Comparison of ENCODE assay signal across 9 cellular contexts in the genomic region with DNA sequence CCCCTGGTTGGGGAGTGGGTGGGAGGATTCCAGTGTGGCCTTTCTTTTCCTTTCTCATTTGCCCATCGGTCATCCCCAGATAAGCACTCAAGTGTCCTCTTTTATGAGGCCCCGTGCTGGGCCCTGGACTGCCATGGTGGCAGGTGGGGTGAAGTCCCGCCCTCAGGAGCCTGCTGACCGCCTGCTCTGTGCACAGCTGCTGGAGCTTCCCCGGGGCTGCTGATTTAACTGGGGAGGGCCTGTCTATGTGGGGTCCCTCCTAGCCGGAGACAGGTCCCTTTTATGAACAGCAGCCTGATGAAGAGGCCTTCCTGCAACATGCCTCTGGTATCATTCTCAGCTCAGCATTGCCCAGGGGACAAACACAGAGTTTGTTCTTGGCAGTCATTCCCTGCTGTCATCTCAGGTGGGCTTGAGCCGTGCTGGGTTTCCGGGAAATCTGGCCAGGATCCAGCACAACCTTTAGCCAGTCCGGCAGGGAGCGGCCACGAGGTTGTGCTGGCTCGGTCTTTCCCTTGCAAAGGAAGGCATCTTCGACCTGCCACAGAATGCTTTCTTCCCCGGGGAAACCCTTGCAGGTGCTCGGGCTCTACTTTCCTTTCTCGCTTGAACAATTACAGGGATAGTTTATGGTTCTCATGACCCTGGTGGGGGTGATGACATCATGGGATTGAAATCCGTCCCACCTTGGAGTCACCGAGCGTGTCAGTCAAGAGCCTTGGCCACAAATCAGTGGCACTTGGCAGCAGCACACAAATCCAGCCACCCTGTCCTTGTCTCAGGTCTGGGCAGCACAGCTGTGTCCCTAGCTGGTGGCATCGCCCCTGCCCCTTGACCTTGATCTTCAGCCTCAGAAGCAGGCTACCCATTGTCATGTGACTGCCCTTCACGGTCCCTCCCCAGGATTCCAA. TPM values are rescaled to one million over a fixed set of nuclear protein-coding genes. Genes with fewer than 3 reads are reported as not detected.
A peak's percentile ranks its signal among the peaks of the same experiment; 100 is the strongest.
DNase-seq lines count a peak whose midpoint lies in the region; ATAC-seq, FAIRE-seq and TF ChIP-seq lines count a peak whose summit lies in the region.
"Had no signal": no experiment of that assay in that cellular context is flagged by ENCODE, and none has a peak within 500 bp of the region (broad histone marks: within the 10 kb centered on the region; RNA-seq: fewer than 3 reads in every experiment).

No MANE protein-coding gene starts in this region.

- ATAC-seq in GM18517 (IDR thresholded peaks at IDR 0.05; ENCODE audit: unreplicated experiment): no peak
- ATAC-seq: HCT116 had no signal

- no peaks in the 10 kb centered on the region for H3K27me3 ChIP-seq in right atrium auricular region
- no peaks in the 10 kb centered on the region for H3K27me3 ChIP-seq in small intestine (ENCODE audit: control insufficient read depth in 2 of 2, insufficient read depth in 2 of 2, low read length in 2 of 2)

- H3K36me3 ChIP-seq in right atrium auricular region (no peaks in the 10 kb centered on the region), small intestine (ENCODE audit: control insufficient read depth in 2 of 2, insufficient read depth in 2 of 2, low read length in 2 of 2) (no peaks in the 10 kb centered on the region)

- H3K4me1 ChIP-seq in right atrium auricular region (peaks cover 0 to 44% of the 10 kb centered on the region in 2 donors), small intestine (ENCODE audit: control insufficient read depth in 2 of 2, insufficient read depth in 1 of 2, low read depth in 1 of 2, low read length in 1 of 2) (peaks cover 10 to 14% of the 10 kb centered on the region in 2 donors)

- 18 to 58% (median 31%) methylated on average over 21 of the region's 21 CpGs for WGBS in small intestine, 3 donors

- peaks cover 0 to 6% of the 10 kb centered on the region in 2 donors for H3K9me3 ChIP-seq in right atrium auricular region
- no peaks in the 10 kb centered on the region for H3K9me3 ChIP-seq in small intestine (ENCODE audit: control insufficient read depth, low read depth)

- no peak for TF ChIP-seq CTCF in right atrium auricular region (IDR thresholded peaks at IDR 0.05)

- no peak overlapping the region for H3K4me3 ChIP-seq in right atrium auricular region
- no peak overlapping the region for H3K4me3 ChIP-seq in small intestine (ENCODE audit: low read depth in 1 of 2, low read length in 2 of 2)

- peak; percentile 75 for DNase-seq in HT-29 (ENCODE audit: low spot score)
- peak; percentile 77 for DNase-seq in NCI-H748 treated with DMSO at 0.1 percent for 48 hours (lab: John Stamatoyannopoulos, UW)
- no peak for DNase-seq in right atrium auricular region (ENCODE audit: low spot score)
- DNase-seq in small intestine: peak; percentile 82
- no peak for DNase-seq in activated naive CD4-positive, alpha-beta T cell (lab: John Stamatoyannopoulos, UW)
- DNase-seq in posterior vena cava (ENCODE audit: low spot score): no peak

- peak overlapping the region; percentile 77 to 83 for H3K27ac ChIP-seq in right atrium auricular region
- H3K27ac ChIP-seq in small intestine (ENCODE audit: low read depth in 1 of 2, low read length in 1 of 2): peak overlapping the region; percentile 89 to 92

- intact Hi-C loops in posterior vena cava (cut with DNase I): no loop called here

- no peak for FAIRE-seq in small intestine (lab: Jason Lieb, UNC)
- FAIRE-seq: astrocyte had no signal

RNA-seq across cellular contexts. Expression of a gene that starts 20.1 kb away (rescaled TPM):
- 543 and 609 TPM in 2 replicates for total RNA-seq in HT-29 (2014; rRNA removed; shearing (Covaris generic))
- total RNA-seq in right atrium auricular region (1 to 10 TPM in 1 of 2 donors, under 1 TPM in 1; 0.85 to 6.0 TPM), posterior vena cava (1 to 10 TPM; 4.9 to 6.0 TPM)
- polyA plus RNA-seq in small intestine: 100 to 1,000 TPM in 2 of 3 donors, 10 to 100 TPM in 1; 97.8 to 169 (median 116) TPM

Comparison
In these comparisons a context has a peak if more than half of its experiments do, and no peak if none do; other contexts are left out.
1. DNase-seq: peak in HT-29 (single experiment), NCI-H748 treated with DMSO at 0.1 percent for 48 hours (single experiment) and small intestine (single experiment); none in right atrium auricular region (single experiment), activated naive CD4-positive, alpha-beta T cell (0 of 4) and posterior vena cava (single experiment).
2. RNA of a gene that starts 20.1 kb away (total RNA-seq): 543 to 609 TPM in HT-29; 0.85 to 6.0 TPM in right atrium auricular region and 4.9 to 6.0 TPM in posterior vena cava; every median in the first group is over 10 times any median in the second.